Comparison of ENCODE assay signal across 1 cellular context in the genomic region with DNA sequence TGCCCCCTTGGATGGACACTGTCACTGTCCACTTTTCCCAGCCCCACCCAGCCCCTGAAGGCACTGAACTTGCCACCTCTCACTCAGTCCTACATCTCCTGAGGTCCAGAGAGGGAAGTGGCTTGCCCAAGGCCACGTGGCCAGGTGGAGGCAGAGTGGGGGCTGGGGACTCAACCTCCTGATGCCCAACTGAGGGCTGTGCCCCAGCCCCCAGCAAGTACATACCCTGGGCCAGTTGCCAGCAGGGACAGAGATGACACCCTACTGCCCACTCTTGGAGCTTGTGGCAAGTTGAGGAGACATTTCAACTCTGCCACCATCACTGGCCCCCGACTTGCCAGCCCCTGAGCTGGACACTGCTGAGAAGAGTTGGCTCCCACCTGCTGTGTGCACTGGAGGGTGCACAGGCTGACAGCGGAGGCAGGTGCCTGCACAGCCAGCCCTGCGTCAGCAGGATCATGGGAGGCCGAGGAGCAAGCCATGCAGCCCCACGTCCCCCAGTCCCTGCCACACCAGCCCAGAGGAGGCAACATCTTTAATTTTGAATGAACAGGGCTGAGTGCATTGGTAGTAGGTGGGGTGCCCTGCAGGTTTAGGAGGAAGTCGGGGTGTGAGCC.
TF ChIP-seq lines count a peak whose summit lies in the region.

No MANE protein-coding gene starts in this region.

TF ChIP-seq in SK-N-SH treated with all-trans-retinoic acid at 6 μM for 48 hours, 23 proteins besides CTCF, POLR2A, EP300 and RAD21 (continued from another document):
- TF ChIP-seq, protein P1, sequence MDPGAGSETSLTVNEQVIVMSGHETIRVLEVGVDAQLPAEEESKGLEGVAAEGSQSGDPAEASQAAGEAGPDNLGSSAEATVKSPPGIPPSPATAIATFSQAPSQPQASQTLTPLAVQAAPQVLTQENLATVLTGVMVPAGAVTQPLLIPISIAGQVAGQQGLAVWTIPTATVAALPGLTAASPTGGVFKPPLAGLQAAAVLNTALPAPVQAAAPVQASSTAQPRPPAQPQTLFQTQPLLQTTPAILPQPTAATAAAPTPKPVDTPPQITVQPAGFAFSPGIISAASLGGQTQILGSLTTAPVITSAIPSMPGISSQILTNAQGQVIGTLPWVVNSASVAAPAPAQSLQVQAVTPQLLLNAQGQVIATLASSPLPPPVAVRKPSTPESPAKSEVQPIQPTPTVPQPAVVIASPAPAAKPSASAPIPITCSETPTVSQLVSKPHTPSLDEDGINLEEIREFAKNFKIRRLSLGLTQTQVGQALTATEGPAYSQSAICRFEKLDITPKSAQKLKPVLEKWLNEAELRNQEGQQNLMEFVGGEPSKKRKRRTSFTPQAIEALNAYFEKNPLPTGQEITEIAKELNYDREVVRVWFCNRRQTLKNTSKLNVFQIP (CRISPR knock-in tag; IDR thresholded peaks at IDR 0.05; ENCODE audit: borderline replicate concordance, low read depth) = no peak
